Comparison of ENCODE assay signal across 1 cellular context in genomic region chr20:20079102-20079784, GRCh38.
TF ChIP-seq lines count a peak whose summit lies in the region.

No MANE protein-coding gene starts in this region.

TF ChIP-seq in GM23338, 12 proteins besides CTCF, POLR2A, EP300 and RAD21 (continued from another document):
- no peak for TF ChIP-seq ZNF462 (CRISPR knock-in tag; IDR thresholded peaks at IDR 0.05)
- TF ChIP-seq ETS1 (IDR thresholded peaks at IDR 0.05), result no peak
- no peak for TF ChIP-seq ZNF331 (CRISPR knock-in tag; IDR thresholded peaks at IDR 0.05; ENCODE audit: low read depth)
